ENCODE assay signal across 8 cellular contexts in genomic region chr22:20919718-20920117, GRCh38. TPM values are rescaled to one million over a fixed set of nuclear protein-coding genes. Genes with fewer than 3 reads are reported as not detected.
A peak's percentile ranks its signal among the peaks of the same experiment; 100 is the strongest.
DNase-seq lines count a peak whose midpoint lies in the region; ATAC-seq and TF ChIP-seq lines count a peak whose summit lies in the region.

No MANE protein-coding gene starts in this region.

- H3K4me3 Mint-ChIP-seq in T-helper 17 cell, result peak overlapping the region; percentile 96

- no peaks in the 10 kb centered on the region for H3K36me3 Mint-ChIP-seq in T-helper 17 cell (ENCODE audit: low read depth)

- in situ Hi-C loops in HAP-1 (cut with MboI; ENCODE audit: low sequenced_read_pairs), result loop anchor here (10.0 kb wide), 1 partner anchor 65 kb away; the partner anchor contains the start of gene LZTR1

- no peaks in the 10 kb centered on the region for H3K27me3 Mint-ChIP-seq in T-helper 17 cell

- H3K4me3 ChIP-seq in HAP-1, result peak overlapping the region; percentile 96
- H3K4me3 ChIP-seq in skeletal muscle satellite cell (ENCODE audit: low read length), result peak overlapping the region; percentile 98

- H3K4me2 ChIP-seq in skeletal muscle satellite cell (ENCODE audit: low read length), result peak overlapping the region; percentile 84

- H3K4me1 Mint-ChIP-seq in T-helper 17 cell, result peaks cover 41% of the 10 kb centered on the region

- H3K4me1 ChIP-seq in HAP-1 (peaks cover 13% of the 10 kb centered on the region), foreskin keratinocyte (peaks cover 9% of the 10 kb centered on the region), skeletal muscle satellite cell (ENCODE audit: control insufficient read depth, insufficient read depth, low read length) (peaks cover 19% of the 10 kb centered on the region)

- peak overlapping the region; percentile 95 for H3K9ac ChIP-seq in skeletal muscle satellite cell (ENCODE audit: low read depth, low read length)

- ATAC-seq in T-helper 17 cell, result no peak
- no peak for ATAC-seq in foreskin keratinocyte
- no peak for ATAC-seq in HG02623 (IDR thresholded peaks at IDR 0.05; ENCODE audit: unreplicated experiment)
- ATAC-seq in GM18498 (IDR thresholded peaks at IDR 0.05; ENCODE audit: unreplicated experiment), result no peak
- ATAC-seq in GM21390 (IDR thresholded peaks at IDR 0.05; ENCODE audit: unreplicated experiment), result no peak

- DNase-seq in HAP-1 (ENCODE audit: low spot score in 2 of 2), result peak; percentile 56 to 84
- no peak for DNase-seq in T-helper 17 cell
- DNase-seq in foreskin keratinocyte, result no peak
- no peak for DNase-seq in mucosa of gallbladder (ENCODE audit: low spot score)

- H3K27ac ChIP-seq in foreskin keratinocyte, result peak overlapping the region; percentile 44

- H3K9me3 ChIP-seq in HAP-1 (no peaks in the 10 kb centered on the region), T-helper 17 cell (ENCODE audit: control insufficient read depth, low read length, poor library complexity, severe bottlenecking) (no peaks in the 10 kb centered on the region), skeletal muscle satellite cell (replicated peaks; ENCODE audit: low read length) (no peaks in the 10 kb centered on the region)

- H3K36me3 ChIP-seq in HAP-1 (replicated peaks) (peaks cover 11% of the 10 kb centered on the region), skeletal muscle satellite cell (ENCODE audit: insufficient read depth, low read length) (no peaks in the 10 kb centered on the region)

- H3K27ac Mint-ChIP-seq in T-helper 17 cell, result peak overlapping the region; percentile 94

- H3K27me3 ChIP-seq in HAP-1 (ENCODE audit: low read depth) (no peaks in the 10 kb centered on the region), foreskin keratinocyte (no peaks in the 10 kb centered on the region), skeletal muscle satellite cell (ENCODE audit: control insufficient read depth, insufficient read depth, low read length) (no peaks in the 10 kb centered on the region)

- TF ChIP-seq CTCF in foreskin keratinocyte (conservative IDR thresholded peaks at IDR 0.05), result no peak

RNA-seq across cellular contexts. Expression of gene CRKL, which starts 2.5 kb away (rescaled TPM):
- total RNA-seq in T-helper 17 cell (10 to 100 TPM; 40.0 to 57.0 TPM), foreskin keratinocyte (63.4 and 64.7 TPM in 2 replicates), mucosa of gallbladder (54.1 TPM)
- 18.0 and 22.1 TPM in 2 replicates for polyA plus RNA-seq in foreskin keratinocyte
- 36.2 and 45.0 TPM in 2 replicates for total RNA-seq in skeletal muscle satellite cell (2012; rRNA removed)

RNA-seq across cellular contexts. Expression of gene AIFM3, which starts 47.3 kb away (rescaled TPM):
- 1 to 10 TPM in 1 of 2 donors, under 1 TPM in 1; 0.34 to 1.2 TPM for total RNA-seq in T-helper 17 cell
- total RNA-seq in foreskin keratinocyte, result 0.78 and 1.5 TPM in 2 replicates
- polyA plus RNA-seq in foreskin keratinocyte, result 0.74 and 1.7 TPM in 2 replicates
- 0.22 and 0.76 TPM in 2 replicates for total RNA-seq in skeletal muscle satellite cell (2012; rRNA removed)
- total RNA-seq in mucosa of gallbladder, result 8.3 TPM

Comparison
In these comparisons a context has a peak if more than half of its experiments do, and no peak if none do; other contexts are left out.
1. DNase-seq: peak in HAP-1 (2 of 2); none in T-helper 17 cell (0 of 3), foreskin keratinocyte (0 of 2) and mucosa of gallbladder (single experiment).